In the genomic region with DNA sequence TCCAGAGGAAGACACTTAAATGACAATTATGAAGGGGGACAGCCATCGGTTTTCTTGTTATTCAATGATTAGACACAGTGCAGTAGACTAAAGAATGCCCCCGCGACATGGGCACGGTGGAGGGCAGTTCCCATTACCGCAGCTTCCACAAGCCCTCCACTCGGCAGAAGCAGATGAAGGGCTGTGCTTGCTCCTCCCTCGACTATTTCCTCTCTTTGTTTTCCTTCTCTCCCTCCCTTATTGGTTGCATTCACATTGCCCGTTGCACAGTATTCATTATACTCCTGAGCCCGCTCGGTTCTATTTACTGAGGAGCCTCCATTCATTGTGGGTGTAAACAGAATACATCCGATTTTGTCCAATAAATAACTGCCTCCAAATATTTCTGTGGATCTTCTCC, we compare ENCODE assay signal across 13 cellular contexts.
DNase-seq lines count a peak whose midpoint lies in the region; ATAC-seq and TF ChIP-seq lines count a peak whose summit lies in the region.
"Had no signal": no experiment of that assay in that cellular context is flagged by ENCODE, and none has a peak within 500 bp of the region (broad histone marks: within the 10 kb centered on the region; RNA-seq: fewer than 3 reads in every experiment).

No MANE protein-coding gene starts in this region.

- ATAC-seq in GM23338 = no peak
- no peak for ATAC-seq in HG03135 (IDR thresholded peaks at IDR 0.05; ENCODE audit: unreplicated experiment)
- ATAC-seq in GM21423 (IDR thresholded peaks at IDR 0.05; ENCODE audit: unreplicated experiment) = no peak

- H3K4me2 ChIP-seq in GM23338 = no peak overlapping the region
- H3K4me2 ChIP-seq: BLaER1 treated with 17β-estradiol and CSF1 and Interleukin-3, amounts not matched to agents 10 nM and 100 nM had no signal

- H4K20me1 ChIP-seq in GM23338 (replicated peaks; ENCODE audit: insufficient read depth) = no peaks in the 10 kb centered on the region
- H4K20me1 ChIP-seq: BLaER1 treated with 17β-estradiol and CSF1 and Interleukin-3, amounts not matched to agents 10 nM and 100 nM had no signal

- no peak overlapping the region for H3K27ac ChIP-seq in GM23338 (ENCODE audit: low read depth)
- H3K27ac ChIP-seq: BLaER1 treated with 17β-estradiol and CSF1 and Interleukin-3, amounts not matched to agents 10 nM and 100 nM had no signal

- H3K79me2 ChIP-seq in GM23338 (replicated peaks; ENCODE audit: insufficient read depth) = no peaks in the 10 kb centered on the region

- peaks cover 3% of the 10 kb centered on the region; the same call in 2 of the 3 replicates for H3K4me1 Mint-ChIP-seq in GM23338
- peaks cover 11% of the 10 kb centered on the region for H3K4me1 Mint-ChIP-seq in neural crest cell
- H3K4me1 Mint-ChIP-seq: CD4-positive, CD25-positive, alpha-beta regulatory T cell had no signal

- H2AFZ ChIP-seq in GM23338 = peak overlapping the region; percentile 24; the same call in 1 of the 2 replicates

- H3K4me1 ChIP-seq in GM23338 (ENCODE audit: insufficient read depth) = no peaks in the 10 kb centered on the region

- no peaks in the 10 kb centered on the region for H3F3A ChIP-seq in GM23338 (replicated peaks; ENCODE audit: low read depth)

- H3K4me3 ChIP-seq in GM23338 = no peak overlapping the region
- H3K4me3 ChIP-seq: BLaER1 treated with 17β-estradiol and CSF1 and Interleukin-3, amounts not matched to agents 10 nM and 100 nM had no signal

- H3K27me3 Mint-ChIP-seq in GM23338 (ENCODE audit: insufficient read depth, low read depth, poor library complexity) (peaks cover 2% of the 10 kb centered on the region), neural crest cell (ENCODE audit: low read depth) (no peaks in the 10 kb centered on the region)

- DNase-seq in GM23338 (ENCODE audit: low spot score) = no peak
- peak; percentile 45 for DNase-seq in NCI-H1105 treated with DMSO at 0.1 percent for 48 hours (lab: John Stamatoyannopoulos, UW)
- peak; percentile 42 for DNase-seq in dermis blood vessel endothelial cell
- DNase-seq in neural crest cell (ENCODE audit: low read depth, low spot score) = no peak
- no peak for DNase-seq in islet precursor cell
- DNase-seq in T-helper 9 cell = no peak
- DNase-seq: ACHN; CD4-positive, CD25-positive, alpha-beta regulatory T cell; DMS53; GF-D8 had no signal

- H3K9me2 ChIP-seq in GM23338 (ENCODE audit: insufficient read depth) = no peaks in the 10 kb centered on the region

- TF ChIP-seq CTCF in GM23338 (conservative IDR thresholded peaks at IDR 0.05; ENCODE audit: low read depth in 2 of 2) (no peak), neural crest cell (conservative IDR thresholded peaks at IDR 0.05) (no peak)

- H3K9me3 Mint-ChIP-seq in GM23338 (no peaks in the 10 kb centered on the region), neural crest cell (no peaks in the 10 kb centered on the region)

- H3K27me3 ChIP-seq in GM23338 (ENCODE audit: insufficient read depth) = no peaks in the 10 kb centered on the region
- H3K27me3 ChIP-seq: BLaER1 treated with 17β-estradiol and CSF1 and Interleukin-3, amounts not matched to agents 10 nM and 100 nM had no signal

- H3K27ac Mint-ChIP-seq in GM23338 = no peak overlapping the region
- no peak overlapping the region for H3K27ac Mint-ChIP-seq in neural crest cell (ENCODE audit: unreplicated experiment)
- H3K27ac Mint-ChIP-seq: CD4-positive, CD25-positive, alpha-beta regulatory T cell had no signal

- H3K4me3 Mint-ChIP-seq in GM23338 = no peak overlapping the region
- peak overlapping the region; percentile 17 for H3K4me3 Mint-ChIP-seq in neural crest cell
- H3K4me3 Mint-ChIP-seq: CD4-positive, CD25-positive, alpha-beta regulatory T cell had no signal

- no peaks in the 10 kb centered on the region for H3K36me3 Mint-ChIP-seq in GM23338 (ENCODE audit: low read depth)
- no peaks in the 10 kb centered on the region for H3K36me3 Mint-ChIP-seq in neural crest cell (ENCODE audit: low read depth)
- H3K36me3 Mint-ChIP-seq: CD4-positive, CD25-positive, alpha-beta regulatory T cell had no signal

- H3K36me3 ChIP-seq in GM23338 (ENCODE audit: insufficient read depth) = no peaks in the 10 kb centered on the region
- H3K36me3 ChIP-seq: BLaER1 treated with 17β-estradiol and CSF1 and Interleukin-3, amounts not matched to agents 10 nM and 100 nM had no signal

TF ChIP-seq in GM23338, 12 proteins besides CTCF, POLR2A, EP300 and RAD21 (continues in another document):
- TF ChIP-seq EZH2phosphoT487 (IDR thresholded peaks at IDR 0.05; ENCODE audit: unreplicated experiment) (no peak), ZNF114 (CRISPR knock-in tag; IDR thresholded peaks at IDR 0.05) (no peak), ZNF462 (CRISPR knock-in tag; IDR thresholded peaks at IDR 0.05) (no peak), ZNF331 (CRISPR knock-in tag; IDR thresholded peaks at IDR 0.05; ENCODE audit: low read depth) (no peak), STAT1 (IDR thresholded peaks at IDR 0.05; ENCODE audit: unreplicated experiment) (no peak)

Comparison
In these comparisons a context has a peak if more than half of its experiments do, and no peak if none do; other contexts are left out.
1. DNase-seq: peak in NCI-H1105 treated with DMSO at 0.1 percent for 48 hours (single experiment) and dermis blood vessel endothelial cell (single experiment); none in GM23338 (single experiment), neural crest cell (single experiment), islet precursor cell (single experiment) and T-helper 9 cell (single experiment).